8 cellular contexts compared by ENCODE assay signal in genomic region chr1:182391028-182391361, GRCh38. TPM values are rescaled to one million over a fixed set of nuclear protein-coding genes. Genes with fewer than 3 reads are reported as not detected.
DNase-seq lines count a peak whose midpoint lies in the region; ATAC-seq lines count a peak whose summit lies in the region.

No MANE protein-coding gene starts in this region.

- peaks cover 19% of the 10 kb centered on the region for H3K4me1 ChIP-seq in muscle layer of colon (ENCODE audit: insufficient read depth, low read length)

- peaks cover 56% of the 10 kb centered on the region for H3K36me3 Mint-ChIP-seq in dendritic cell treated with granulocyte-macrophage colony-stimulating factor and Interleukin-4, amounts not matched to agents 40 ng/mL and 50 ng/mL, for 4 days (ENCODE audit: low read depth)

- H3K9ac ChIP-seq in muscle layer of colon (ENCODE audit: low read length) = peak overlapping the region; percentile 93

- peak; percentile 84 for DNase-seq in NCI-H748 (lab: John Stamatoyannopoulos, UW; ENCODE audit: unreplicated experiment)
- no peak for DNase-seq in middle frontal gyrus (ENCODE audit: extremely low spot score, low spot score)
- DNase-seq in occipital lobe (lab: John Stamatoyannopoulos, UW) = no peak
- no peak for DNase-seq in DMS79 (lab: John Stamatoyannopoulos, UW)
- no peak for DNase-seq in dermis blood vessel endothelial cell

- peak overlapping the region; percentile 100 for H3K27ac Mint-ChIP-seq in dendritic cell treated with granulocyte-macrophage colony-stimulating factor and Interleukin-4, amounts not matched to agents 40 ng/mL and 50 ng/mL, for 4 days

- intact Hi-C loops in dendritic cell treated with granulocyte-macrophage colony-stimulating factor and Interleukin-4, amounts not matched to agents 40 ng/mL and 50 ng/mL, for 4 days (cut with micrococcal nuclease) = loop anchor here (1.0 to 5.0 kb wide), 3 partner anchors 201 to 396 kb away; partner anchors contain the start of gene NPL

- no peaks in the 10 kb centered on the region for H3K9me3 ChIP-seq in muscle layer of colon (ENCODE audit: low read length)

- peak overlapping the region; percentile 86 to 94 for H3K4me3 ChIP-seq in muscle layer of colon (ENCODE audit: low read depth in 1 of 2, low read length in 2 of 2)

- peak overlapping the region; percentile 99 for H3K27ac ChIP-seq in muscle layer of colon (ENCODE audit: low read depth, low read length)

- peaks cover 30% of the 10 kb centered on the region for H3K36me3 ChIP-seq in muscle layer of colon (ENCODE audit: insufficient read depth, low read length)

- ATAC-seq in GM18861 (IDR thresholded peaks at IDR 0.05; ENCODE audit: unreplicated experiment) = peak; percentile 1

- H3K27me3 Mint-ChIP-seq in dendritic cell treated with granulocyte-macrophage colony-stimulating factor and Interleukin-4, amounts not matched to agents 40 ng/mL and 50 ng/mL, for 4 days = no peaks in the 10 kb centered on the region

- peaks cover 69% of the 10 kb centered on the region for H3K4me1 Mint-ChIP-seq in dendritic cell treated with granulocyte-macrophage colony-stimulating factor and Interleukin-4, amounts not matched to agents 40 ng/mL and 50 ng/mL, for 4 days (ENCODE audit: low read depth)

- H3K9me3 Mint-ChIP-seq in dendritic cell treated with granulocyte-macrophage colony-stimulating factor and Interleukin-4, amounts not matched to agents 40 ng/mL and 50 ng/mL, for 4 days = no peaks in the 10 kb centered on the region

- peak overlapping the region; percentile 100 for H3K4me3 Mint-ChIP-seq in dendritic cell treated with granulocyte-macrophage colony-stimulating factor and Interleukin-4, amounts not matched to agents 40 ng/mL and 50 ng/mL, for 4 days

- no peaks in the 10 kb centered on the region for H3K27me3 ChIP-seq in muscle layer of colon (ENCODE audit: control insufficient read depth in 1 of 2, insufficient read depth in 2 of 2, low read length in 2 of 2)

RNA-seq across cellular contexts. Expression of gene GLUL, which starts 0.6 kb away (rescaled TPM):
- 264 TPM for total RNA-seq in occipital lobe
- total RNA-seq in dermis blood vessel endothelial cell = 377 and 422 TPM in 2 replicates

RNA-seq across cellular contexts. Expression of gene TEDDM1, which starts 9.5 kb away (rescaled TPM):
- total RNA-seq in occipital lobe = not detected
- total RNA-seq in dermis blood vessel endothelial cell = not detected in 2 replicates

RNA-seq across cellular contexts. Expression of gene RGSL1, which starts 59.0 kb away (rescaled TPM):
- total RNA-seq in occipital lobe (not detected), dermis blood vessel endothelial cell (not detected in 2 replicates)
